7 cellular contexts compared by ENCODE assay signal in the genomic region with DNA sequence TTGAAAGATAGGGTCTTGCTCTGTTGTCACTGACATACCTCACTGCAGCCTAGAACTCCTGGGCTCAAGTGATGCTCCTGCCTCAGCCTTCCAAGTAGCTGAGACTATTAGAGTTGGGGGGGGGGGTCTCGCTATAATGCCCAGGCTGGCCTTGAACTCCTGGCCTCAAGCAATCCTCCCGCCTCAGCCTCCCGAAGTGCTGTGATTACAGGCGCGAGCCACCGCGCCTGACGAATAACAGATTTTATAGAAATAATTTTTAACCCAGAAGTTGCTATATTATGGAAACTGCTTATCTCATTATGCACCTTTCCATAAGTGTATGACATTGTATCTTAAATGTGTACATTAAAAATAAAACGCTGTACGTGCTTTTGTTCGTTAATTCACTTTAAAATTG. TPM values are rescaled to one million over a fixed set of nuclear protein-coding genes. Genes with fewer than 3 reads are reported as not detected.
DNase-seq lines count a peak whose midpoint lies in the region; ATAC-seq and TF ChIP-seq lines count a peak whose summit lies in the region.

No MANE protein-coding gene starts in this region.

- H3K4me3 Mint-ChIP-seq in HFFc6: peak overlapping the region; percentile 98
- H3K4me3 Mint-ChIP-seq in activated CD8-positive, alpha-beta T cell treated with anti-CD3 and anti-CD28 coated beads for 36 hours: peak overlapping the region; percentile 91
- H3K4me3 Mint-ChIP-seq in stimulated activated memory B cell treated with anti-CD40 and anti-IgM and Interleukin-4, amounts not matched to agents 10 μg/mL and 1 μg/mL and 100 μg/mL, for 72 hours: peak overlapping the region; percentile 90

- peaks cover 2% of the 10 kb centered on the region for H3K27me3 Mint-ChIP-seq in HFFc6 (ENCODE audit: insufficient read depth)
- peaks cover 1% of the 10 kb centered on the region for H3K27me3 Mint-ChIP-seq in activated CD8-positive, alpha-beta T cell treated with anti-CD3 and anti-CD28 coated beads for 36 hours
- H3K27me3 Mint-ChIP-seq in stimulated activated memory B cell treated with anti-CD40 and anti-IgM and Interleukin-4, amounts not matched to agents 10 μg/mL and 1 μg/mL and 100 μg/mL, for 72 hours: no peaks in the 10 kb centered on the region

- H3K4me1 Mint-ChIP-seq in HFFc6 (ENCODE audit: low read depth): peaks cover 31% of the 10 kb centered on the region
- peaks cover 36% of the 10 kb centered on the region for H3K4me1 Mint-ChIP-seq in activated CD8-positive, alpha-beta T cell treated with anti-CD3 and anti-CD28 coated beads for 36 hours (ENCODE audit: low read depth)
- H3K4me1 Mint-ChIP-seq in stimulated activated memory B cell treated with anti-CD40 and anti-IgM and Interleukin-4, amounts not matched to agents 10 μg/mL and 1 μg/mL and 100 μg/mL, for 72 hours: peaks cover 42% of the 10 kb centered on the region

- H3K36me3 Mint-ChIP-seq in HFFc6 (ENCODE audit: low read depth): peaks cover 5% of the 10 kb centered on the region; the same call in 1 of the 2 replicates
- peaks cover 12% of the 10 kb centered on the region for H3K36me3 Mint-ChIP-seq in activated CD8-positive, alpha-beta T cell treated with anti-CD3 and anti-CD28 coated beads for 36 hours (ENCODE audit: low read depth)
- no peaks in the 10 kb centered on the region for H3K36me3 Mint-ChIP-seq in stimulated activated memory B cell treated with anti-CD40 and anti-IgM and Interleukin-4, amounts not matched to agents 10 μg/mL and 1 μg/mL and 100 μg/mL, for 72 hours

- intact Hi-C loops in activated CD8-positive, alpha-beta T cell treated with anti-CD3 and anti-CD28 coated beads for 36 hours (cut with micrococcal nuclease): no loop called here

- DNase-seq in HFFc6: no peak
- DNase-seq in activated CD8-positive, alpha-beta T cell treated with anti-CD3 and anti-CD28 coated beads for 36 hours: no peak
- DNase-seq in activated CD4-positive, alpha-beta T cell treated with anti-CD3 and anti-CD28 coated beads for 48 hours: no peak

- CTCF ChIA-PET in activated CD8-positive, alpha-beta T cell treated with anti-CD3 and anti-CD28 coated beads for 36 hours (lab: Charles Lee): no interaction called here

- POLR2A ChIA-PET in activated CD8-positive, alpha-beta T cell treated with anti-CD3 and anti-CD28 coated beads for 36 hours (lab: Charles Lee): interaction anchor here (0.6 to 7.0 kb wide), 5 partner anchors 11 to 142 kb away, joined by 3 to 59 read pairs (median 3); partner anchors contain the start of genes MASTL and YME1L1

- H3K9me3 Mint-ChIP-seq in HFFc6: peaks cover 4% of the 10 kb centered on the region; the same call in 1 of the 2 replicates
- H3K9me3 Mint-ChIP-seq in activated CD8-positive, alpha-beta T cell treated with anti-CD3 and anti-CD28 coated beads for 36 hours: peaks cover 1% of the 10 kb centered on the region
- no peaks in the 10 kb centered on the region for H3K9me3 Mint-ChIP-seq in stimulated activated memory B cell treated with anti-CD40 and anti-IgM and Interleukin-4, amounts not matched to agents 10 μg/mL and 1 μg/mL and 100 μg/mL, for 72 hours

- peak overlapping the region; percentile 71 for H3K4me3 ChIP-seq in iPS-11a (ENCODE audit: low read depth, low read length)

- no peak for ATAC-seq in activated CD8-positive, alpha-beta T cell treated with anti-CD3 and anti-CD28 coated beads for 36 hours
- no peak for ATAC-seq in stimulated activated memory B cell treated with anti-CD40 and anti-IgM and Interleukin-4, amounts not matched to agents 10 μg/mL and 1 μg/mL and 100 μg/mL, for 72 hours
- no peak for ATAC-seq in GM18517 (IDR thresholded peaks at IDR 0.05; ENCODE audit: unreplicated experiment)
- no peak for ATAC-seq in GM18519 (IDR thresholded peaks at IDR 0.05; ENCODE audit: low FRiP score, unreplicated experiment)

- no peak for TF ChIP-seq CTCF in HFFc6 (IDR thresholded peaks at IDR 0.05)
- TF ChIP-seq CTCF in activated CD8-positive, alpha-beta T cell treated with anti-CD3 and anti-CD28 coated beads for 36 hours (IDR thresholded peaks at IDR 0.05): no peak

- H3K27ac Mint-ChIP-seq in HFFc6: peak overlapping the region; percentile 97
- peak overlapping the region; percentile 93 for H3K27ac Mint-ChIP-seq in activated CD8-positive, alpha-beta T cell treated with anti-CD3 and anti-CD28 coated beads for 36 hours
- peak overlapping the region; percentile 89 for H3K27ac Mint-ChIP-seq in stimulated activated memory B cell treated with anti-CD40 and anti-IgM and Interleukin-4, amounts not matched to agents 10 μg/mL and 1 μg/mL and 100 μg/mL, for 72 hours

RNA-seq across cellular contexts. Expression of gene ANKRD26, which starts 0.8 kb away (rescaled TPM):
- total RNA-seq in HFFc6 (2021; fragmentation: NEBNext Ultra II Directional; extraction: Animal tissue kit (Norgen Biotek cat#: 25700)): 1 to 10 TPM; 7.1 to 8.7 (median 7.7) TPM
- total RNA-seq in activated CD8-positive, alpha-beta T cell treated with anti-CD3 and anti-CD28 coated beads for 36 hours: 10 to 100 TPM in 1 of 2 experiments, 1 to 10 TPM in 1; 8.3 to 10.4 TPM

RNA-seq across cellular contexts. Expression of gene YME1L1, which starts 54.7 kb away (rescaled TPM):
- 100 to 1,000 TPM; 130 to 148 (median 135) TPM for total RNA-seq in HFFc6 (2021; fragmentation: NEBNext Ultra II Directional; extraction: Animal tissue kit (Norgen Biotek cat#: 25700))
- 100 to 1,000 TPM; 112 to 117 TPM for total RNA-seq in activated CD8-positive, alpha-beta T cell treated with anti-CD3 and anti-CD28 coated beads for 36 hours

RNA-seq across cellular contexts. Expression of gene MASTL, which starts 55.7 kb away (rescaled TPM):
- total RNA-seq in HFFc6 (2021; fragmentation: NEBNext Ultra II Directional; extraction: Animal tissue kit (Norgen Biotek cat#: 25700)): 10 to 100 TPM in 5 of 6 experiments, 1 to 10 TPM in 1; 8.2 to 14.3 (median 13.0) TPM
- total RNA-seq in activated CD8-positive, alpha-beta T cell treated with anti-CD3 and anti-CD28 coated beads for 36 hours: 10 to 100 TPM; 40.5 to 43.6 TPM
